8 cellular contexts compared by ENCODE assay signal in genomic region chr15:76931397-76932089, GRCh38. TPM values are rescaled to one million over a fixed set of nuclear protein-coding genes. Genes with fewer than 3 reads are reported as not detected.
A peak's percentile ranks its signal among the peaks of the same experiment; 100 is the strongest.
DNase-seq lines count a peak whose midpoint lies in the region; ATAC-seq and TF ChIP-seq lines count a peak whose summit lies in the region.

Gene RCN2 (plus strand): TSS chr15:76931749. CDS start chr15:76931842, 93 bp downstream.

- peaks cover 20% of the 10 kb centered on the region for H3K4me1 Mint-ChIP-seq in type B pancreatic cell (ENCODE audit: unreplicated experiment)

- DNase-seq in NCI-H1694 (lab: John Stamatoyannopoulos, UW) (peak; percentile 75), amniotic epithelial cell (ENCODE audit: low read depth) (peak; percentile 89), heart right ventricle (peak; percentile 95 to 97), posterior cingulate gyrus (peak; percentile 90 to 99 (median 96)), type B pancreatic cell (ENCODE audit: extremely low spot score, unreplicated experiment) (peak; percentile 95)

- H3K4me1 ChIP-seq in heart right ventricle, result peaks cover 0 to 23% (median 17%) of the 10 kb centered on the region in 9 donors

- H3K36me3 Mint-ChIP-seq in type B pancreatic cell, result peaks cover 27% of the 10 kb centered on the region

- H3K4me3 ChIP-seq in heart right ventricle, result peak within 1 kb of the TSS; percentile 58 to 87 (median 74)

- peak; percentile 98 for ATAC-seq in GM18498 (IDR thresholded peaks at IDR 0.05; ENCODE audit: unreplicated experiment)
- peak; percentile 97 for ATAC-seq in HG02885 (IDR thresholded peaks at IDR 0.05; ENCODE audit: poor library complexity, unreplicated experiment)
- peak; percentile 100 for ATAC-seq in heart right ventricle

- intact Hi-C loops in T-helper 1 cell treated with Interleukin-12 subunit alpha and Interleukin-12 subunit beta and Interleukin-4 antibody, amounts not matched to agents 30 ng/mL and 1 ng/mL, for 36 hours (cut with micrococcal nuclease), result loop anchor here (1.0 to 10.0 kb wide), 10 partner anchors 26 to 1235 kb away; partner anchors contain the start of genes ETFA, HMG20A, PEAK1 and SCAPER
- intact Hi-C loops in heart right ventricle (cut with DNase I) (loop anchor here in 2 of 10 donors (1.0 to 2.0 kb wide), 2 partner anchors 26 to 27 kb away; partner anchors contain the start of gene SCAPER (in 2 of the 2)), posterior cingulate gyrus (cut with DNase I) (loop anchor here (1.0 to 10.0 kb wide), 2 partner anchors 26 to 563 kb away; partner anchors contain the start of gene SCAPER)

- H3K27ac ChIP-seq in heart right ventricle, result peak within 1 kb of the TSS; percentile 24 to 88 (median 81)

- H3K36me3 ChIP-seq in heart right ventricle, result peaks cover 0 to 41% (median 10%) of the 10 kb centered on the region in 9 donors

- H3K4me3 Mint-ChIP-seq in type B pancreatic cell, result peak within 1 kb of the TSS; percentile 96

- 0% methylated on average over 88 to 90 of the region's 90 CpGs for WGBS in heart right ventricle, 2 donors

- H3K27me3 Mint-ChIP-seq in type B pancreatic cell, result no peaks in the 10 kb centered on the region

- H3K9me3 ChIP-seq in heart right ventricle, result no peaks in the 10 kb centered on the region

- peak in 3 of 9 donors; percentile 5 to 17 (median 11) for TF ChIP-seq CTCF in heart right ventricle (IDR thresholded peaks at IDR 0.05)
- TF ChIP-seq CTCF in type B pancreatic cell (conservative IDR thresholded peaks at IDR 0.05), result no peak

- H3K27me3 ChIP-seq in heart right ventricle, result no peaks in the 10 kb centered on the region

- peak within 1 kb of the TSS; percentile 93 for H3K27ac Mint-ChIP-seq in type B pancreatic cell

- H3K9me3 Mint-ChIP-seq in type B pancreatic cell, result no peaks in the 10 kb centered on the region

RNA-seq across cellular contexts. Expression of gene RCN2, which starts in this region (rescaled TPM):
- total RNA-seq in T-helper 1 cell treated with Interleukin-12 subunit alpha and Interleukin-12 subunit beta and Interleukin-4 antibody, amounts not matched to agents 30 ng/mL and 1 ng/mL, for 36 hours, result 30.8 and 31.9 TPM in 2 replicates
- 10 to 100 TPM; 23.3 to 29.9 (median 27.5) TPM for total RNA-seq in heart right ventricle
- polyA plus RNA-seq in heart right ventricle, result 10 to 100 TPM; 14.7 to 31.3 TPM
- 54.6 and 109 TPM in 2 replicates for total RNA-seq in type B pancreatic cell (ENCODE audit: low replicate concordance)

Comparison
In these comparisons a context has a peak if more than half of its experiments do, and no peak if none do; other contexts are left out.
1. Peak in every context shown above with its lines: DNase-seq, ATAC-seq, H3K4me3 ChIP-seq and H3K27ac ChIP-seq.